ENCODE assay signal across 11 cellular contexts in genomic region chr7:4204530-4205165, GRCh38.
DNase-seq lines count a peak whose midpoint lies in the region; TF ChIP-seq lines count a peak whose summit lies in the region.
"Had no signal": no experiment of that assay in that cellular context is flagged by ENCODE, and none has a peak within 500 bp of the region (broad histone marks: within the 10 kb centered on the region; RNA-seq: fewer than 3 reads in every experiment).

No MANE protein-coding gene starts in this region.

- no peaks in the 10 kb centered on the region for H3K36me3 ChIP-seq in H7 (replicated peaks; ENCODE audit: control insufficient read depth, insufficient read depth, low read length)
- H3K36me3 ChIP-seq in iPS DF 6.9 (ENCODE audit: control insufficient read depth, insufficient read depth, low read length) = no peaks in the 10 kb centered on the region
- no peaks in the 10 kb centered on the region for H3K36me3 ChIP-seq in esophagus squamous epithelium

- H3K4me1 Mint-ChIP-seq in osteocyte (ENCODE audit: unreplicated experiment) = no peaks in the 10 kb centered on the region

- no peak for TF ChIP-seq POLR2A in esophagus squamous epithelium (IDR thresholded peaks at IDR 0.05)

- TF ChIP-seq CTCF in esophagus squamous epithelium (IDR thresholded peaks at IDR 0.05) = no peak
- TF ChIP-seq CTCF in osteocyte (IDR thresholded peaks at IDR 0.05) = no peak

- H3K27me3 ChIP-seq in H7 (ENCODE audit: control insufficient read depth, insufficient read depth, low read length) (no peaks in the 10 kb centered on the region), iPS DF 6.9 (ENCODE audit: control insufficient read depth, insufficient read depth, low read length) (no peaks in the 10 kb centered on the region), esophagus squamous epithelium (peaks cover 0 to 6% (median 0%) of the 10 kb centered on the region in 4 donors)

- intact Hi-C loops in esophagus squamous epithelium (cut with DNase I) = no loop called here

- H3K27ac ChIP-seq in iPS DF 6.9 (ENCODE audit: low read length) (no peak overlapping the region), esophagus squamous epithelium (no peak overlapping the region)

- H3K9me3 ChIP-seq in iPS DF 6.9 (ENCODE audit: control insufficient read depth, insufficient read depth, low read length) (no peaks in the 10 kb centered on the region), esophagus squamous epithelium (no peaks in the 10 kb centered on the region)

- H3K4me3 ChIP-seq in H7 (ENCODE audit: insufficient read depth, low read depth, low read length) (peak overlapping the region; percentile 38), iPS DF 6.9 (ENCODE audit: low read length) (peak overlapping the region; percentile 16; the same call in 1 of the 2 replicates), esophagus squamous epithelium (no peak overlapping the region)

- H3K27me3 Mint-ChIP-seq in osteocyte (ENCODE audit: unreplicated experiment) = no peaks in the 10 kb centered on the region

- H3K36me3 Mint-ChIP-seq in osteocyte (ENCODE audit: unreplicated experiment) = no peaks in the 10 kb centered on the region

- DNase-seq in H7 = peak; percentile 93
- DNase-seq in activated CD4-positive, alpha-beta T cell treated with anti-CD3 and anti-CD28 coated beads, Interleukin-2, amount 50 U/mL, for 24 hours (ENCODE audit: low read depth in 1 of 2, low spot score in 1 of 2) = peak; percentile 8 to 16
- DNase-seq in iPS DF 6.9 (ENCODE audit: low read depth, low spot score) = peak; percentile 41
- DNase-seq in stimulated activated CD4-positive, alpha-beta T cell treated with anti-CD3 and anti-CD28 coated beads, Interleukin-1b, Interleukin-23, amount 100 ng/mL, for 48 hours = peak; percentile 30
- DNase-seq in esophagus squamous epithelium (lab: John Stamatoyannopoulos, UW) = no peak
- no peak for DNase-seq in osteocyte (ENCODE audit: extremely low spot score, unreplicated experiment)
- no peak for DNase-seq in NAMALWA (ENCODE audit: low spot score)
- DNase-seq: activated gamma-delta T cell treated with Interleukin-2 at 50 U/mL for 16 hours, COR-L47, KG1, mesenchymal stem cell had no signal

- H3K4me3 Mint-ChIP-seq in osteocyte (ENCODE audit: unreplicated experiment) = no peak overlapping the region

- H3K4me1 ChIP-seq in iPS DF 6.9 (ENCODE audit: control insufficient read depth, insufficient read depth, low read length) (no peaks in the 10 kb centered on the region; the same call in none of the 2 replicates), esophagus squamous epithelium (peaks cover 0 to 15% (median 4%) of the 10 kb centered on the region in 3 donors)

- H3K9me3 Mint-ChIP-seq in osteocyte (ENCODE audit: unreplicated experiment) = no peaks in the 10 kb centered on the region

- no CpG with 5 or more reads among the region's 32 CpGs for WGBS in iPS DF 6.9 (ENCODE audit: insufficient coverage, insufficient read length)
- WGBS in esophagus squamous epithelium, 2 donors = 79 to 89% methylated on average over 17 to 26 of the region's 32 CpGs

- no peak overlapping the region for H3K27ac Mint-ChIP-seq in osteocyte (ENCODE audit: unreplicated experiment)

Comparison
In these comparisons a context has a peak if more than half of its experiments do, and no peak if none do; other contexts are left out.
1. DNase-seq: peak in H7 (single experiment), activated CD4-positive, alpha-beta T cell treated with anti-CD3 and anti-CD28 coated beads, Interleukin-2, amount 50 U/mL, for 24 hours (2 of 2), iPS DF 6.9 (single experiment) and stimulated activated CD4-positive, alpha-beta T cell treated with anti-CD3 and anti-CD28 coated beads, Interleukin-1b, Interleukin-23, amount 100 ng/mL, for 48 hours (single experiment); none in esophagus squamous epithelium (single experiment), osteocyte (single experiment) and NAMALWA (single experiment).
2. H3K4me3 ChIP-seq: peak in H7 (single experiment) and iPS DF 6.9 (single experiment); none in esophagus squamous epithelium (0 of 4).